1 cellular context compared by ENCODE assay signal in the genomic region with DNA sequence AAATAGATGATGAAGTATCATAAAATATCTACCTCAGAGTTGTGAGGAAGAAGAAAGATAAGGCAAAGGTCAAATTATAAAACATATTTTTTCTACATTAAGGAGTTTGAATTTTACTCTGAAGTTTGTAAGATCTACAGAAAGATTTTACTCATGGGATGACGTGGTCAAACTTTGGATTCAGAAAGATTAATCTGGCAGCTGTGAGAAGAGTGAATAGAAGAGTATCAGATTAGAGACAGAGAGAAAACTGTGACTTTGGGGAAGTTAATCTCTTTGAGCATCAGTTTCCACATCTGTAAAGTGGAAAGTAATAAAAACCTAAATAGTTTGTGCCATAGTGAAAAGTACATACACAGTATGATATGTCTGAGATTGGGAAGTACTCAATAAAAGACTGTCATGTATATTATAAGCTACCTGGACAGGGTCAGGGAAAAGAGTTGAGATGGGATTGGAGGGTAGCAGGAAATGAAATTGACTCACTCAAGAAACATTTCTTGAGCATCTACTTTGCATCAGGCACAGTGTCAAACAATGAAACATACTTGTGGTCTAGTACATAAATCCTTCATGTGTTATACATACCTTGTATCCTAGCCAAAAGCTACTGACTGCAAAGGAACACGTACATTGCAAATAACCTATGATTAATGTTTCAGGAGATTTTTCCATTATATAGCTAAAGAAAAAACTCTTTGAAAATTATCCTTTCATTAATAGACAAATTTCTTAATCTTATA.
TF ChIP-seq lines count a peak whose summit lies in the region.

No MANE protein-coding gene starts in this region.

TF ChIP-seq in HCT116, 20 proteins besides CTCF, POLR2A, EP300 and RAD21 (continued from another document):
- TF ChIP-seq, protein P1, sequence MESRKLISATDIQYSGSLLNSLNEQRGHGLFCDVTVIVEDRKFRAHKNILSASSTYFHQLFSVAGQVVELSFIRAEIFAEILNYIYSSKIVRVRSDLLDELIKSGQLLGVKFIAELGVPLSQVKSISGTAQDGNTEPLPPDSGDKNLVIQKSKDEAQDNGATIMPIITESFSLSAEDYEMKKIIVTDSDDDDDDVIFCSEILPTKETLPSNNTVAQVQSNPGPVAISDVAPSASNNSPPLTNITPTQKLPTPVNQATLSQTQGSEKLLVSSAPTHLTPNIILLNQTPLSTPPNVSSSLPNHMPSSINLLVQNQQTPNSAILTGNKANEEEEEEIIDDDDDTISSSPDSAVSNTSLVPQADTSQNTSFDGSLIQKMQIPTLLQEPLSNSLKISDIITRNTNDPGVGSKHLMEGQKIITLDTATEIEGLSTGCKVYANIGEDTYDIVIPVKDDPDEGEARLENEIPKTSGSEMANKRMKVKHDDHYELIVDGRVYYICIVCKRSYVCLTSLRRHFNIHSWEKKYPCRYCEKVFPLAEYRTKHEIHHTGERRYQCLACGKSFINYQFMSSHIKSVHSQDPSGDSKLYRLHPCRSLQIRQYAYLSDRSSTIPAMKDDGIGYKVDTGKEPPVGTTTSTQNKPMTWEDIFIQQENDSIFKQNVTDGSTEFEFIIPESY (IDR thresholded peaks at IDR 0.05; ENCODE audit: extremely low read depth, insufficient replicate concordance, low read length) = no peak
- TF ChIP-seq CBX3 (IDR thresholded peaks at IDR 0.05; ENCODE audit: low read depth) (no peak), POLR2AphosphoS5 (IDR thresholded peaks at IDR 0.05; ENCODE audit: low read depth, low read length) (no peak), ZNF274 (IDR thresholded peaks at IDR 0.05; ENCODE audit: low read depth, low read length) (no peak)
- TF ChIP-seq, protein P2, sequence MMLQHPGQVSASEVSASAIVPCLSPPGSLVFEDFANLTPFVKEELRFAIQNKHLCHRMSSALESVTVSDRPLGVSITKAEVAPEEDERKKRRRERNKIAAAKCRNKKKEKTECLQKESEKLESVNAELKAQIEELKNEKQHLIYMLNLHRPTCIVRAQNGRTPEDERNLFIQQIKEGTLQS (IDR thresholded peaks at IDR 0.05) = no peak
